ENCODE assay signal across 9 cellular contexts in genomic region chr2:197229509-197230458, GRCh38.
DNase-seq lines count a peak whose midpoint lies in the region; ATAC-seq, FAIRE-seq and TF ChIP-seq lines count a peak whose summit lies in the region.
"Had no signal": no experiment of that assay in that cellular context is flagged by ENCODE, and none has a peak within 500 bp of the region (broad histone marks: within the 10 kb centered on the region; RNA-seq: fewer than 3 reads in every experiment).

No MANE protein-coding gene starts in this region.

- H3K4me3 ChIP-seq in LNCaP clone FGC (ENCODE audit: low read depth, low read length) (no peak overlapping the region), esophagus muscularis mucosa (no peak overlapping the region)

- ATAC-seq in stimulated activated effector memory CD8-positive, alpha-beta T cell treated with anti-CD3 and anti-CD28 coated beads, Interleukin-12 subunit alpha, Interleukin-12 subunit beta, amount 100 ng/mL, for 72 hours = peak; percentile 44

- no peak for TF ChIP-seq EP300 in esophagus muscularis mucosa (IDR thresholded peaks at IDR 0.05)

- H3K4me1 ChIP-seq in esophagus muscularis mucosa = peaks cover 0 to 40% (median 32%) of the 10 kb centered on the region in 4 donors

- H3K9me3 Mint-ChIP-seq in T-helper 2 cell treated with Interferon-gamma antibody and Interleukin-4, amounts not matched to agents 5 μg/mL and 100 μg/mL, for 36 hours = no peaks in the 10 kb centered on the region
- H3K9me3 Mint-ChIP-seq in stimulated activated effector memory CD8-positive, alpha-beta T cell treated with anti-CD3 and anti-CD28 coated beads, Interleukin-12 subunit alpha, Interleukin-12 subunit beta, amount 100 ng/mL, for 72 hours = no peaks in the 10 kb centered on the region

- peaks cover 24% of the 10 kb centered on the region for H3K36me3 Mint-ChIP-seq in T-helper 2 cell treated with Interferon-gamma antibody and Interleukin-4, amounts not matched to agents 5 μg/mL and 100 μg/mL, for 36 hours (ENCODE audit: low read depth)
- H3K36me3 Mint-ChIP-seq in stimulated activated effector memory CD8-positive, alpha-beta T cell treated with anti-CD3 and anti-CD28 coated beads, Interleukin-12 subunit alpha, Interleukin-12 subunit beta, amount 100 ng/mL, for 72 hours = peaks cover 13% of the 10 kb centered on the region

- H3K27ac Mint-ChIP-seq in T-helper 2 cell treated with Interferon-gamma antibody and Interleukin-4, amounts not matched to agents 5 μg/mL and 100 μg/mL, for 36 hours = peak overlapping the region; percentile 32
- H3K27ac Mint-ChIP-seq in stimulated activated effector memory CD8-positive, alpha-beta T cell treated with anti-CD3 and anti-CD28 coated beads, Interleukin-12 subunit alpha, Interleukin-12 subunit beta, amount 100 ng/mL, for 72 hours = peak overlapping the region; percentile 86

- H3K36me3 ChIP-seq in esophagus muscularis mucosa = no peaks in the 10 kb centered on the region

- WGBS in esophagus muscularis mucosa = 43% methylated on average over 4 of the region's 4 CpGs

- no peak for DNase-seq in T-helper 2 cell treated with Interferon-gamma antibody and Interleukin-4, amounts not matched to agents 5 μg/mL and 100 μg/mL, for 36 hours (ENCODE audit: low spot score)
- DNase-seq in T-helper 2 cell (no peak), LNCaP clone FGC (ENCODE audit: low read depth) (peak; percentile 37), esophagus muscularis mucosa (ENCODE audit: extremely low spot score) (peak; percentile 50), NCI-H1105 (lab: John Stamatoyannopoulos, UW) (no peak), NCI-H82 (lab: John Stamatoyannopoulos, UW) (no peak), HTR-8/SVneo (ENCODE audit: insufficient read length, low spot score) (no peak)
- peak in 1 of 2 donors; percentile 38 for DNase-seq in stimulated activated effector memory CD8-positive, alpha-beta T cell treated with anti-CD3 and anti-CD28 coated beads, Interleukin-12 subunit alpha, Interleukin-12 subunit beta, amount 100 ng/mL, for 72 hours (ENCODE audit: low spot score in 2 of 2)
- DNase-seq: NCI-H524 treated with DMSO at 0.1 percent for 48 hours had no signal

- intact Hi-C loops in esophagus muscularis mucosa (cut with DNase I) = no loop called here

- no peak for TF ChIP-seq CTCF in LNCaP clone FGC (IDR thresholded peaks at IDR 0.05; ENCODE audit: control insufficient read depth, extremely low read depth, insufficient read depth)
- TF ChIP-seq CTCF in esophagus muscularis mucosa (IDR thresholded peaks at IDR 0.05) = no peak

- no peak for TF ChIP-seq POLR2A in esophagus muscularis mucosa (IDR thresholded peaks at IDR 0.05; ENCODE audit: low read depth)

- H3K4me1 Mint-ChIP-seq in T-helper 2 cell treated with Interferon-gamma antibody and Interleukin-4, amounts not matched to agents 5 μg/mL and 100 μg/mL, for 36 hours (ENCODE audit: low read depth) = peaks cover 64% of the 10 kb centered on the region
- peaks cover 78% of the 10 kb centered on the region for H3K4me1 Mint-ChIP-seq in stimulated activated effector memory CD8-positive, alpha-beta T cell treated with anti-CD3 and anti-CD28 coated beads, Interleukin-12 subunit alpha, Interleukin-12 subunit beta, amount 100 ng/mL, for 72 hours

- H3K27ac ChIP-seq in esophagus muscularis mucosa (replicated peaks in 1 of 4) = no peak overlapping the region

- no peaks in the 10 kb centered on the region for H3K27me3 ChIP-seq in esophagus muscularis mucosa

- H3K27me3 Mint-ChIP-seq in T-helper 2 cell treated with Interferon-gamma antibody and Interleukin-4, amounts not matched to agents 5 μg/mL and 100 μg/mL, for 36 hours (ENCODE audit: low read depth) = no peaks in the 10 kb centered on the region

- no peaks in the 10 kb centered on the region for H3K9me3 ChIP-seq in esophagus muscularis mucosa

- no peak for FAIRE-seq in HTR-8/SVneo (lab: Jason Lieb, UNC)

- no peak overlapping the region for H3K4me3 Mint-ChIP-seq in T-helper 2 cell treated with Interferon-gamma antibody and Interleukin-4, amounts not matched to agents 5 μg/mL and 100 μg/mL, for 36 hours
- no peak overlapping the region for H3K4me3 Mint-ChIP-seq in stimulated activated effector memory CD8-positive, alpha-beta T cell treated with anti-CD3 and anti-CD28 coated beads, Interleukin-12 subunit alpha, Interleukin-12 subunit beta, amount 100 ng/mL, for 72 hours

Comparison
In these comparisons a context has a peak if more than half of its experiments do, and no peak if none do; other contexts are left out.
1. DNase-seq: peak in LNCaP clone FGC (single experiment) and esophagus muscularis mucosa (single experiment); none in T-helper 2 cell treated with Interferon-gamma antibody and Interleukin-4, amounts not matched to agents 5 μg/mL and 100 μg/mL, for 36 hours (single experiment), T-helper 2 cell (0 of 5), NCI-H1105 (single experiment), NCI-H82 (single experiment) and HTR-8/SVneo (single experiment).